In the genomic region with DNA sequence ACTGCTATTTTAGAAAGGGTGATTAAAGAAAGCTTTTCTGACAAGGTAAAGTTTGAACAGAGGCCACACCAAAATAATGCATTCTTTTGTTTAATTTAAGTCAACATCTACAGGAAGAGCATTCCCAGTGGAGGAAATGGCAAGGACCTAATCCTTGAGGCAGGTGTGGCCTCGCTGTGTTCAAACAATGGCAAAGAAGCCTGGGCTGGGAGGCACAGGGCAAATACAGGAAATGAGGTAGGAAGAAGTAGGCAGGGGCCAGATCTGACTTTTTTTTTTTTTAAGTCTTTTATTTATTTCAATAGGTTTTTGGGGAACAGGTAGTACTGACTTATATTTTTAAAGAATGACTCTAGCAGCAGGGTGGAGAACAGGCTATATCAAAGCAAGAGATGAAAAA, we compare ENCODE assay signal across 14 cellular contexts. TPM values are rescaled to one million over a fixed set of nuclear protein-coding genes. Genes with fewer than 3 reads are reported as not detected.
DNase-seq lines count a peak whose midpoint lies in the region; ATAC-seq and TF ChIP-seq lines count a peak whose summit lies in the region.
"Had no signal": no experiment of that assay in that cellular context is flagged by ENCODE, and none has a peak within 500 bp of the region (broad histone marks: within the 10 kb centered on the region; RNA-seq: fewer than 3 reads in every experiment).

No MANE protein-coding gene starts in this region.

- DNase-seq in NCI-H345 (lab: John Stamatoyannopoulos, UW) (peak; percentile 20), NCI-H345 treated with DMSO at 0.1 percent for 48 hours (lab: John Stamatoyannopoulos, UW; ENCODE audit: unreplicated experiment) (no peak), PC-3 (peak; percentile 84), heart right ventricle (peak in 1 of 2 donors; percentile 63), occipital lobe (lab: John Stamatoyannopoulos, UW) (no peak), NAMALWA (ENCODE audit: low spot score) (no peak)
- DNase-seq in activated naive CD4-positive, alpha-beta T cell treated with anti-CD3 and anti-CD28 coated beads, Interleukin-2, amount 50 U/mL, for 16 hours: no peak
- DNase-seq: activated CD4-positive, alpha-beta T cell treated with anti-CD3 and anti-CD28 coated beads for 36 hours; activated gamma-delta T cell treated with Interleukin-2 at 50 U/mL for 16 hours; anterior cingulate cortex; GDM1; HCEC 1CT; nephron progenitor cell had no signal

- BruUV-seq in PC-3 (replicated peaks; lab: Mats Ljungman, UMichigan): no TSS peak

- ATAC-seq in PC-3: peak; percentile 92
- ATAC-seq in heart right ventricle: peak; percentile 67 to 97 (median 90)
- ATAC-seq: activated CD4-positive, alpha-beta T cell treated with anti-CD3 and anti-CD28 coated beads for 36 hours had no signal

- H3K27me3 ChIP-seq in PC-3 (ENCODE audit: low read length) (0 out of 2 replicates have a peak, but pooled peaks cover 6% of the 10 kb centered on the region), heart right ventricle (no peaks in the 10 kb centered on the region), skeletal muscle tissue (ENCODE audit: control insufficient read depth in 3 of 3, insufficient read depth in 3 of 3, low read length in 3 of 3) (no peaks in the 10 kb centered on the region)

- H3K4me1 ChIP-seq in PC-3 (ENCODE audit: insufficient read depth, low read length) (peaks cover 25% of the 10 kb centered on the region), heart right ventricle (peaks cover 0 to 48% (median 4%) of the 10 kb centered on the region in 9 donors), skeletal muscle tissue (ENCODE audit: control insufficient read depth in 3 of 3, insufficient read depth in 3 of 3, low read length in 3 of 3) (peaks cover 0 to 3% (median 0%) of the 10 kb centered on the region in 3 donors)

- WGBS in heart right ventricle, 2 donors: 0 to 40% methylated on average over 1 of the region's 1 CpG

- TF ChIP-seq CTCF in PC-3 (conservative IDR thresholded peaks at IDR 0.05; ENCODE audit: low read depth, low read length) (no peak), heart right ventricle (IDR thresholded peaks at IDR 0.05) (no peak)

- H3K79me2 ChIP-seq in PC-3 (ENCODE audit: low read length): no peaks in the 10 kb centered on the region

- H2AFZ ChIP-seq in PC-3 (ENCODE audit: low read length): peak overlapping the region; percentile 6; the same call in 1 of the 2 replicates

- H3K4me3 ChIP-seq in PC-3 (ENCODE audit: low read length) (no peak overlapping the region), heart right ventricle (no peak overlapping the region), skeletal muscle tissue (ENCODE audit: low read length in 3 of 3) (no peak overlapping the region)

- H3K27ac ChIP-seq in PC-3 (ENCODE audit: low read length): peak overlapping the region; percentile 30
- peak overlapping the region in 9 of 10 donors; percentile 62 to 90 (median 79) for H3K27ac ChIP-seq in heart right ventricle
- H3K27ac ChIP-seq in skeletal muscle tissue (ENCODE audit: low read depth, low read length): peak overlapping the region; percentile 16

- no peak overlapping the region for H3K9ac ChIP-seq in PC-3 (ENCODE audit: low read length)
- no peak overlapping the region for H3K9ac ChIP-seq in skeletal muscle tissue (ENCODE audit: low read depth in 1 of 3, low read length in 3 of 3)

- H3K36me3 ChIP-seq in PC-3 (ENCODE audit: low read depth, low read length): no peaks in the 10 kb centered on the region
- H3K36me3 ChIP-seq in heart right ventricle: peaks cover 0 to 26% (median 0%) of the 10 kb centered on the region in 9 donors
- H3K36me3 ChIP-seq in skeletal muscle tissue (ENCODE audit: control insufficient read depth in 3 of 3, insufficient read depth in 3 of 3, low read length in 3 of 3): no peaks in the 10 kb centered on the region

- no peaks in the 10 kb centered on the region for H3K9me2 ChIP-seq in PC-3 (replicated peaks; ENCODE audit: low read length)

- H3K9me3 ChIP-seq in PC-3 (ENCODE audit: low read length): no peaks in the 10 kb centered on the region
- H3K9me3 ChIP-seq in heart right ventricle: no peaks in the 10 kb centered on the region
- no peaks in the 10 kb centered on the region for H3K9me3 ChIP-seq in skeletal muscle tissue (ENCODE audit: control insufficient read depth in 3 of 3, low read length in 3 of 3)

- H4K20me1 ChIP-seq in PC-3 (ENCODE audit: low read length): no peaks in the 10 kb centered on the region

- H3K4me2 ChIP-seq in PC-3 (ENCODE audit: low read length): no peak overlapping the region

- CTCF ChIA-PET in PC-3 (lab: Charles Lee): no interaction called here

- intact Hi-C loops in PC-3 (cut with micrococcal nuclease): loop anchor here (10.0 kb wide), 1 partner anchor 1514 kb away; no protein-coding TSS in a partner anchor
- intact Hi-C loops in heart right ventricle (cut with DNase I): no loop called here

- POLR2A ChIA-PET in PC-3 (lab: Charles Lee; ENCODE audit: unreplicated experiment): no interaction called here

- no peaks in the 10 kb centered on the region for H3F3A ChIP-seq in PC-3 (ENCODE audit: low read length, unreplicated experiment)

RNA-seq across cellular contexts. Expression of gene ARMH4, which starts 53.5 kb away (rescaled TPM):
- total RNA-seq in PC-3 (2014; rRNA removed): 2.6 and 3.3 TPM in 2 replicates
- total RNA-seq in heart right ventricle: 10 to 100 TPM in 3 of 10 donors, 1 to 10 TPM in 7; 6.5 to 13.1 (median 9.1) TPM
- 1 to 10 TPM; 1.3 to 1.8 TPM for polyA plus RNA-seq in heart right ventricle
- total RNA-seq in skeletal muscle tissue: 6.8 TPM
- total RNA-seq in occipital lobe: 99.4 TPM
- total RNA-seq: activated CD4-positive, alpha-beta T cell treated with anti-CD3 and anti-CD28 coated beads for 36 hours had no signal

Comparison
In these comparisons a context has a peak if more than half of its experiments do, and no peak if none do; other contexts are left out.
1. DNase-seq: peak in NCI-H345 (single experiment) and PC-3 (single experiment); none in NCI-H345 treated with DMSO at 0.1 percent for 48 hours (single experiment), activated naive CD4-positive, alpha-beta T cell treated with anti-CD3 and anti-CD28 coated beads, Interleukin-2, amount 50 U/mL, for 16 hours (single experiment), occipital lobe (single experiment) and NAMALWA (single experiment).
2. H3K27ac ChIP-seq: peak in every context shown above with its lines; median percentile 79 in heart right ventricle; 30 in PC-3; 16 in skeletal muscle tissue.